In the genomic region with DNA sequence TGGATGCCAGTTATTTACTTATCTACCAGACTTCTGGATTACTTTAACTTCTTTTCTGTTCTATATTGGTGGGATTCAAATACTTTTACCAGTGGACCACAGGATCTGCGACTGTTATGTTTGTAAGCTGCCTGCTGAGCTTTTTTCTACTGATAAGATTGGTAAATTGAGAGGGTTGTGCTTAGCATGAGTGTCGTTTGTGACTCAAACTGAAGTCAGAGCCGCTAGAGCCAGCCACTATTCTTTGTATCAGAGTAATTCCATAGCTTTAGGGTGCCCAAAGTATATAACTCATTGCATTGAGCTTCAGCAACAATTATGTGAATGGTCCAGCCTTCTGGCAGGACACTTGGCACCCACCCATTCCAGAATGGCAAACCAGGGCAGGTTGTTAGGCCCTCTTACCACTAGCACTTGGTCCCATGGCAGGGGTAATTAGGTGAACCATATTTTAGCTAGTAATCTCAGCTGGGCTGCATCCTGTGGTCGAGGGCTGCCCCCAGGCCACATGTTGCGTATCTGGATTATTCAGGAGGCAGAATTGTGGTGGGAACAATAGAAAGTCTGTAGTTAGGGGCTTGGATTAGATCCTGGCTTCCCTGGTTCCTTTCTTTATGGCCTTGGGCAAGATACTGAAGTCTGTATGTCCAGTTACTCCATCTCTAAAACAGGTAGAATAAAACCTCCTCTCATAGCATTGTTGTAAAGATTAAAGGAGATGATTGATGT, we compare ENCODE assay signal across 15 cellular contexts. TPM values are rescaled to one million over a fixed set of nuclear protein-coding genes. Genes with fewer than 3 reads are reported as not detected.
DNase-seq lines count a peak whose midpoint lies in the region; ATAC-seq, FAIRE-seq and TF ChIP-seq lines count a peak whose summit lies in the region.
"Had no signal": no experiment of that assay in that cellular context is flagged by ENCODE, and none has a peak within 500 bp of the region (broad histone marks: within the 10 kb centered on the region; RNA-seq: fewer than 3 reads in every experiment).

No MANE protein-coding gene starts in this region.

- H3K27ac Mint-ChIP-seq in T-helper 17 cell = peak overlapping the region; percentile 97

- H3K4me3 ChIP-seq in cardiac muscle cell (peak overlapping the region; percentile 4), testis (no peak overlapping the region)
- H3K4me3 ChIP-seq: mucosa of descending colon, stomach had no signal

- H3K27ac ChIP-seq in cardiac muscle cell (peak overlapping the region; percentile 93), foreskin keratinocyte (no peak overlapping the region), testis (peak overlapping the region; percentile 26 to 41)
- H3K27ac ChIP-seq: epithelial cell of prostate, stomach had no signal

- H3K4me3 Mint-ChIP-seq in T-helper 17 cell = peak overlapping the region; percentile 47

- H3K4me1 ChIP-seq in cardiac muscle cell (ENCODE audit: low read depth) = peaks cover 51% of the 10 kb centered on the region
- H3K4me1 ChIP-seq in foreskin keratinocyte = no peaks in the 10 kb centered on the region
- H3K4me1 ChIP-seq in testis = peaks cover 3% of the 10 kb centered on the region

- no peaks in the 10 kb centered on the region for H3K36me3 Mint-ChIP-seq in T-helper 17 cell (ENCODE audit: low read depth)

- ATAC-seq in left cardiac atrium = no peak
- no peak for ATAC-seq in T-helper 17 cell
- peak; percentile 29 for ATAC-seq in foreskin keratinocyte
- ATAC-seq: HepG2, mucosa of descending colon had no signal

- TF ChIP-seq POLR2A in testis (IDR thresholded peaks at IDR 0.05) = no peak

- no peak for TF ChIP-seq CTCF in cardiac muscle cell (IDR thresholded peaks at IDR 0.05; ENCODE audit: low read depth, low read length)
- TF ChIP-seq CTCF in foreskin keratinocyte (conservative IDR thresholded peaks at IDR 0.05) = no peak
- no peak for TF ChIP-seq CTCF in testis (IDR thresholded peaks at IDR 0.05)

- no peaks in the 10 kb centered on the region for H3K36me3 ChIP-seq in cardiac muscle cell
- no peaks in the 10 kb centered on the region for H3K36me3 ChIP-seq in testis (ENCODE audit: low read depth, missing control alignments)
- H3K36me3 ChIP-seq: stomach had no signal

- FAIRE-seq in HTR-8/SVneo (lab: Jason Lieb, UNC) = no peak
- FAIRE-seq: HepG2 had no signal

- no peaks in the 10 kb centered on the region for H3K9me3 ChIP-seq in cardiac muscle cell (ENCODE audit: low read depth)
- H3K9me3 ChIP-seq in T-helper 17 cell (ENCODE audit: control insufficient read depth, low read length, poor library complexity, severe bottlenecking) = no peaks in the 10 kb centered on the region
- H3K9me3 ChIP-seq in testis = no peaks in the 10 kb centered on the region
- H3K9me3 ChIP-seq: mucosa of descending colon, stomach had no signal

- no peaks in the 10 kb centered on the region for H3K27me3 ChIP-seq in cardiac muscle cell
- H3K27me3 ChIP-seq in foreskin keratinocyte = no peaks in the 10 kb centered on the region
- no peaks in the 10 kb centered on the region for H3K27me3 ChIP-seq in testis
- H3K27me3 ChIP-seq: stomach had no signal

- intact Hi-C loops in left cardiac atrium (cut with DNase I) = no loop called here
- intact Hi-C loops in testis (cut with DNase I; ENCODE audit: low total_unique reads) = no loop called here

- H3K4me1 Mint-ChIP-seq in T-helper 17 cell = peaks cover 59% of the 10 kb centered on the region

- WGBS in testis, 2 donors = 50 to 52% methylated on average over 5 of the region's 5 CpGs

- no peaks in the 10 kb centered on the region for H3K27me3 Mint-ChIP-seq in T-helper 17 cell

- DNase-seq in cardiac muscle cell (ENCODE audit: low read depth in 1 of 2, low spot score in 1 of 2) = peak in 1 of 2 donors; percentile 48
- DNase-seq in left cardiac atrium = no peak
- no peak for DNase-seq in T-helper 17 cell
- DNase-seq in foreskin keratinocyte = no peak
- DNase-seq in testis = no peak
- DNase-seq in DMS53 treated with DMSO at 0.1 percent for 48 hours (lab: John Stamatoyannopoulos, UW; ENCODE audit: unreplicated experiment) = no peak
- DNase-seq in activated CD4-positive, alpha-beta T cell treated with anti-CD3 and anti-CD28 coated beads for 4 hours = no peak
- DNase-seq in HTR-8/SVneo (ENCODE audit: insufficient read length, low spot score) = no peak
- DNase-seq: activated CD8-positive, alpha-beta memory T cell treated with anti-CD3 and anti-CD28 coated beads, Interleukin-2, amount 50 U/mL, for 4 hours; mucosa of descending colon; NCI-H524 treated with DMSO at 0.1 percent for 48 hours; stimulated activated CD4-positive, alpha-beta T cell treated with anti-CD3 and anti-CD28 coated beads, Interleukin-4, amount 100 ng/mL, for 24 hours; stomach had no signal

RNA-seq across cellular contexts. Expression of gene PLCL2, which starts 6.0 kb away (rescaled TPM):
- total RNA-seq in cardiac muscle cell = 34.8 and 49.1 TPM in 2 replicates
- polyA plus RNA-seq in cardiac muscle cell = 17.3 and 30.4 TPM in 2 replicates
- total RNA-seq in left cardiac atrium = 10 to 100 TPM; 29.3 to 38.6 TPM
- total RNA-seq in T-helper 17 cell = 10 to 100 TPM; 53.5 to 55.3 TPM
- 1.7 TPM in 2 replicates for total RNA-seq in foreskin keratinocyte
- polyA plus RNA-seq in foreskin keratinocyte = 0.60 and 0.61 TPM in 2 replicates
- total RNA-seq in testis = 10 to 100 TPM; 15.0 to 23.0 TPM
- polyA plus RNA-seq in testis (ENCODE audit: insufficient read depth, low read depth, low replicate concordance) = 10.7 TPM
- total RNA-seq: HepG2 had no signal
- polyA plus RNA-seq: HepG2 had no signal
